ENCODE assay signal across 15 cellular contexts in the genomic region with DNA sequence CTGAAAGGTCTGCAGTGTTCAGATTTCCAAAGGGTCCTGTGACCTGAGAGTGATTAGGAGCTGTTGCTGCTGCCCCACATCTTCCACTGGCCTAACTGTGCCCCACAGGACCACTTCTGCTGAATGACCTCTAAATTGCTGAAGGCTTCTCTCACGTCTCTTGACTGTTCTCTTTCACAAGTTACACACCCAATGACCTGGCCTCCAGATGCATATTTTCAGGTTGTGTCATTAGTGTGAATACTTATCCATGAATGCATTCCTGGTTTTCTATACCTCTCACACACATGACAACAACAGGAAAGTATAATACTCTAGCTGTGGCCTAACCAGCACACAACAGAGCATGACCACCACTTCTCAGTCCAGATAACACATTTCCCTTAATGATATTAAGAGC. TPM values are rescaled to one million over a fixed set of nuclear protein-coding genes. Genes with fewer than 3 reads are reported as not detected.
A peak's percentile ranks its signal among the peaks of the same experiment; 100 is the strongest.
DNase-seq lines count a peak whose midpoint lies in the region; ATAC-seq and TF ChIP-seq lines count a peak whose summit lies in the region.
"Had no signal": no experiment of that assay in that cellular context is flagged by ENCODE, and none has a peak within 500 bp of the region (broad histone marks: within the 10 kb centered on the region; RNA-seq: fewer than 3 reads in every experiment).

No MANE protein-coding gene starts in this region.

- CTCF ChIA-PET in A673 (lab: Charles Lee): interaction anchor here (0.6 kb wide), 1 partner anchor 243 kb away, joined by 4 read pairs; no protein-coding TSS in a partner anchor

- H3K4me3 ChIP-seq in brain microvascular endothelial cell (ENCODE audit: low read depth, low read length) (no peak overlapping the region), A673 (ENCODE audit: low read depth, low read length, poor library complexity, severe bottlenecking) (no peak overlapping the region), gastroesophageal sphincter (no peak overlapping the region), testis (no peak overlapping the region)
- H3K4me3 ChIP-seq: BLaER1 treated with 17β-estradiol and CSF1 and Interleukin-3, amounts not matched to agents 10 nM and 100 nM; SJSA1; spleen; upper lobe of right lung had no signal

- no peaks in the 10 kb centered on the region for H3K4me1 ChIP-seq in A673 (ENCODE audit: insufficient read depth, low read length, poor library complexity, severe bottlenecking)
- peaks cover 0 to 13% (median 0%) of the 10 kb centered on the region in 3 donors for H3K4me1 ChIP-seq in gastroesophageal sphincter
- H3K4me1 ChIP-seq in testis: peaks cover 2% of the 10 kb centered on the region
- H3K4me1 ChIP-seq: BLaER1 treated with 17β-estradiol and CSF1 and Interleukin-3, amounts not matched to agents 10 nM and 100 nM had no signal

- POLR2A ChIA-PET in A673 (lab: Charles Lee; ENCODE audit: low non-redundant PET): no interaction called here

- H3K27me3 ChIP-seq in brain microvascular endothelial cell (replicated peaks) (no peaks in the 10 kb centered on the region), A673 (replicated peaks; ENCODE audit: insufficient read depth, low read depth, low read length, poor library complexity) (no peaks in the 10 kb centered on the region), gastroesophageal sphincter (no peaks in the 10 kb centered on the region), testis (no peaks in the 10 kb centered on the region)
- H3K27me3 ChIP-seq: BLaER1 treated with 17β-estradiol and CSF1 and Interleukin-3, amounts not matched to agents 10 nM and 100 nM; SJSA1; spleen; upper lobe of right lung had no signal

- intact Hi-C loops in A673 (cut with micrococcal nuclease; ENCODE audit: unreplicated experiment) (no loop called here), testis (cut with DNase I; ENCODE audit: low total_unique reads) (no loop called here)

- in situ Hi-C loops in ACHN (cut with HindIII; ENCODE audit: low pct_ligation_motif_present, low pct_unique_long_range_greater_than_20kb, low sequenced_read_pairs): no loop called here
- in situ Hi-C loops in brain microvascular endothelial cell (cut with HindIII; ENCODE audit: low pct_ligation_motif_present, low sequenced_read_pairs): no loop called here

- TF ChIP-seq CTCF in brain microvascular endothelial cell (IDR thresholded peaks at IDR 0.05; ENCODE audit: low read depth, low read length, missing control alignments): no peak
- no peak for TF ChIP-seq CTCF in A673 (conservative IDR thresholded peaks at IDR 0.05; ENCODE audit: low read depth, low read length)
- TF ChIP-seq CTCF in gastroesophageal sphincter (IDR thresholded peaks at IDR 0.05): no peak
- no peak for TF ChIP-seq CTCF in testis (IDR thresholded peaks at IDR 0.05)

- no peak for ATAC-seq in gastroesophageal sphincter
- ATAC-seq in HG03521 (IDR thresholded peaks at IDR 0.05; ENCODE audit: unreplicated experiment): no peak
- ATAC-seq: activated CD4-positive, alpha-beta T cell treated with anti-CD3 and anti-CD28 coated beads for 36 hours; upper lobe of right lung had no signal

- H3K9me3 ChIP-seq in A673 (ENCODE audit: low read depth, low read length, poor library complexity, severe bottlenecking) (no peaks in the 10 kb centered on the region), gastroesophageal sphincter (no peaks in the 10 kb centered on the region), testis (no peaks in the 10 kb centered on the region)
- H3K9me3 ChIP-seq: BLaER1 treated with 17β-estradiol and CSF1 and Interleukin-3, amounts not matched to agents 10 nM and 100 nM; SJSA1; spleen; upper lobe of right lung had no signal

- 83% methylated on average over 1 of the region's 1 CpG; no CpG with 5 or more reads in 1 of the 2 donors for WGBS in gastroesophageal sphincter (ENCODE audit: low coverage in 1 of 2), 2 donors
- 91 to 92% methylated on average over 1 of the region's 1 CpG for WGBS in testis, 2 donors

- peak overlapping the region; percentile 24 for H3K27ac ChIP-seq in brain microvascular endothelial cell
- H3K27ac ChIP-seq in A673 (ENCODE audit: low read depth, low read length, poor library complexity, severe bottlenecking): no peak overlapping the region
- no peak overlapping the region for H3K27ac ChIP-seq in gastroesophageal sphincter
- no peak overlapping the region for H3K27ac ChIP-seq in testis
- H3K27ac ChIP-seq: BLaER1 treated with 17β-estradiol and CSF1 and Interleukin-3, amounts not matched to agents 10 nM and 100 nM; SJSA1; spleen; upper lobe of right lung had no signal

- TF ChIP-seq POLR2A in gastroesophageal sphincter (IDR thresholded peaks at IDR 0.05): no peak
- no peak for TF ChIP-seq POLR2A in testis (IDR thresholded peaks at IDR 0.05)

- H3K36me3 ChIP-seq in brain microvascular endothelial cell (replicated peaks) (peaks cover 6% of the 10 kb centered on the region), A673 (ENCODE audit: insufficient read depth, low read length, poor library complexity, severe bottlenecking) (peaks cover 10% of the 10 kb centered on the region), gastroesophageal sphincter (peaks cover 0 to 22% of the 10 kb centered on the region in 2 donors), testis (ENCODE audit: low read depth, missing control alignments) (no peaks in the 10 kb centered on the region)

- BruUV-seq in A673 (replicated peaks; lab: Mats Ljungman, UMichigan): no TSS peak

- no peak for TF ChIP-seq EP300 in gastroesophageal sphincter (IDR thresholded peaks at IDR 0.05)

- peak; percentile 11 for DNase-seq in ACHN
- DNase-seq in HS-5 (ENCODE audit: low read depth): peak; percentile 76
- peak; percentile 68 for DNase-seq in brain microvascular endothelial cell
- peak; percentile 9 for DNase-seq in kidney glomerular epithelial cell (lab: John Stamatoyannopoulos, UW)
- DNase-seq in A673 (ENCODE audit: low spot score): no peak
- no peak for DNase-seq in testis
- DNase-seq: activated CD4-positive, alpha-beta T cell treated with anti-CD3 and anti-CD28 coated beads for 36 hours; GDM1; NCI-H1105; spleen; upper lobe of right lung had no signal

RNA-seq across cellular contexts. Expression of a gene that starts 15.4 kb away (rescaled TPM):
- 61.0 and 65.4 TPM in 2 replicates for total RNA-seq in A673 (2021)
- total RNA-seq in gastroesophageal sphincter: 10 to 100 TPM; 16.0 to 24.5 (median 19.0) TPM
- total RNA-seq in testis: 10 to 100 TPM; 52.3 to 57.0 TPM
- 15.9 TPM for polyA plus RNA-seq in testis (ENCODE audit: insufficient read depth, low read depth, low replicate concordance)

RNA-seq across cellular contexts. Expression of a gene that starts 19.3 kb away (rescaled TPM):
- total RNA-seq in A673 (2021): 39.3 and 41.1 TPM in 2 replicates
- total RNA-seq in gastroesophageal sphincter: 10 to 100 TPM; 10.5 to 27.9 (median 16.0) TPM
- 10 to 100 TPM; 57.8 to 70.6 TPM for total RNA-seq in testis
- polyA plus RNA-seq in testis (ENCODE audit: insufficient read depth, low read depth, low replicate concordance): 22.1 TPM

Comparison
In these comparisons a context has a peak if more than half of its experiments do, and no peak if none do; other contexts are left out.
1. DNase-seq: peak in ACHN (single experiment), HS-5 (single experiment), brain microvascular endothelial cell (single experiment) and kidney glomerular epithelial cell (single experiment); none in A673 (single experiment) and testis (single experiment).